Comparison of ENCODE assay signal across 1 cellular context in the genomic region with DNA sequence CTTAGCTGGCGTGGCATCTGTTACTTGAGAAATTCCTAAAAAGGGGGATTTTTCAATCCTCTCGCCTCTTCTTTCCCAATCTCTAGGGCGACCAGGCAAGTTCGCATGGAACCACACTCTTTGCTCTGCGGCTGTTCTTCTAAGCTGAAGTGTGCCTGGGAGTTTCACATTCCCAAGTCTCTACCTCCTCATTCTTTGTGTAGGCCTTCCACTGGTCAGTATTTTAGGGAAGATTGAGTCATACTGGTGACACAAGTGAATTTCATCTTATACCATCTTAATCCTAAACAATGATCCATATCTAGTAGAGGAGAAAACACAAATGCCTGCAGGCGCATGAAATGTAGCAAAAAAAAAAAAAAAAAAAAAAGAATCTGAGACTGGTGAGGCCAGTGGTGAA.
TF ChIP-seq lines count a peak whose summit lies in the region.

No MANE protein-coding gene starts in this region.

TF ChIP-seq in GM23338, 12 proteins besides CTCF, POLR2A, EP300 and RAD21:
- TF ChIP-seq, protein P1, sequence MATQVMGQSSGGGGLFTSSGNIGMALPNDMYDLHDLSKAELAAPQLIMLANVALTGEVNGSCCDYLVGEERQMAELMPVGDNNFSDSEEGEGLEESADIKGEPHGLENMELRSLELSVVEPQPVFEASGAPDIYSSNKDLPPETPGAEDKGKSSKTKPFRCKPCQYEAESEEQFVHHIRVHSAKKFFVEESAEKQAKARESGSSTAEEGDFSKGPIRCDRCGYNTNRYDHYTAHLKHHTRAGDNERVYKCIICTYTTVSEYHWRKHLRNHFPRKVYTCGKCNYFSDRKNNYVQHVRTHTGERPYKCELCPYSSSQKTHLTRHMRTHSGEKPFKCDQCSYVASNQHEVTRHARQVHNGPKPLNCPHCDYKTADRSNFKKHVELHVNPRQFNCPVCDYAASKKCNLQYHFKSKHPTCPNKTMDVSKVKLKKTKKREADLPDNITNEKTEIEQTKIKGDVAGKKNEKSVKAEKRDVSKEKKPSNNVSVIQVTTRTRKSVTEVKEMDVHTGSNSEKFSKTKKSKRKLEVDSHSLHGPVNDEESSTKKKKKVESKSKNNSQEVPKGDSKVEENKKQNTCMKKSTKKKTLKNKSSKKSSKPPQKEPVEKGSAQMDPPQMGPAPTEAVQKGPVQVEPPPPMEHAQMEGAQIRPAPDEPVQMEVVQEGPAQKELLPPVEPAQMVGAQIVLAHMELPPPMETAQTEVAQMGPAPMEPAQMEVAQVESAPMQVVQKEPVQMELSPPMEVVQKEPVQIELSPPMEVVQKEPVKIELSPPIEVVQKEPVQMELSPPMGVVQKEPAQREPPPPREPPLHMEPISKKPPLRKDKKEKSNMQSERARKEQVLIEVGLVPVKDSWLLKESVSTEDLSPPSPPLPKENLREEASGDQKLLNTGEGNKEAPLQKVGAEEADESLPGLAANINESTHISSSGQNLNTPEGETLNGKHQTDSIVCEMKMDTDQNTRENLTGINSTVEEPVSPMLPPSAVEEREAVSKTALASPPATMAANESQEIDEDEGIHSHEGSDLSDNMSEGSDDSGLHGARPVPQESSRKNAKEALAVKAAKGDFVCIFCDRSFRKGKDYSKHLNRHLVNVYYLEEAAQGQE (IDR thresholded peaks at IDR 0.05; ENCODE audit: unreplicated experiment) = no peak
- TF ChIP-seq, protein P2, sequence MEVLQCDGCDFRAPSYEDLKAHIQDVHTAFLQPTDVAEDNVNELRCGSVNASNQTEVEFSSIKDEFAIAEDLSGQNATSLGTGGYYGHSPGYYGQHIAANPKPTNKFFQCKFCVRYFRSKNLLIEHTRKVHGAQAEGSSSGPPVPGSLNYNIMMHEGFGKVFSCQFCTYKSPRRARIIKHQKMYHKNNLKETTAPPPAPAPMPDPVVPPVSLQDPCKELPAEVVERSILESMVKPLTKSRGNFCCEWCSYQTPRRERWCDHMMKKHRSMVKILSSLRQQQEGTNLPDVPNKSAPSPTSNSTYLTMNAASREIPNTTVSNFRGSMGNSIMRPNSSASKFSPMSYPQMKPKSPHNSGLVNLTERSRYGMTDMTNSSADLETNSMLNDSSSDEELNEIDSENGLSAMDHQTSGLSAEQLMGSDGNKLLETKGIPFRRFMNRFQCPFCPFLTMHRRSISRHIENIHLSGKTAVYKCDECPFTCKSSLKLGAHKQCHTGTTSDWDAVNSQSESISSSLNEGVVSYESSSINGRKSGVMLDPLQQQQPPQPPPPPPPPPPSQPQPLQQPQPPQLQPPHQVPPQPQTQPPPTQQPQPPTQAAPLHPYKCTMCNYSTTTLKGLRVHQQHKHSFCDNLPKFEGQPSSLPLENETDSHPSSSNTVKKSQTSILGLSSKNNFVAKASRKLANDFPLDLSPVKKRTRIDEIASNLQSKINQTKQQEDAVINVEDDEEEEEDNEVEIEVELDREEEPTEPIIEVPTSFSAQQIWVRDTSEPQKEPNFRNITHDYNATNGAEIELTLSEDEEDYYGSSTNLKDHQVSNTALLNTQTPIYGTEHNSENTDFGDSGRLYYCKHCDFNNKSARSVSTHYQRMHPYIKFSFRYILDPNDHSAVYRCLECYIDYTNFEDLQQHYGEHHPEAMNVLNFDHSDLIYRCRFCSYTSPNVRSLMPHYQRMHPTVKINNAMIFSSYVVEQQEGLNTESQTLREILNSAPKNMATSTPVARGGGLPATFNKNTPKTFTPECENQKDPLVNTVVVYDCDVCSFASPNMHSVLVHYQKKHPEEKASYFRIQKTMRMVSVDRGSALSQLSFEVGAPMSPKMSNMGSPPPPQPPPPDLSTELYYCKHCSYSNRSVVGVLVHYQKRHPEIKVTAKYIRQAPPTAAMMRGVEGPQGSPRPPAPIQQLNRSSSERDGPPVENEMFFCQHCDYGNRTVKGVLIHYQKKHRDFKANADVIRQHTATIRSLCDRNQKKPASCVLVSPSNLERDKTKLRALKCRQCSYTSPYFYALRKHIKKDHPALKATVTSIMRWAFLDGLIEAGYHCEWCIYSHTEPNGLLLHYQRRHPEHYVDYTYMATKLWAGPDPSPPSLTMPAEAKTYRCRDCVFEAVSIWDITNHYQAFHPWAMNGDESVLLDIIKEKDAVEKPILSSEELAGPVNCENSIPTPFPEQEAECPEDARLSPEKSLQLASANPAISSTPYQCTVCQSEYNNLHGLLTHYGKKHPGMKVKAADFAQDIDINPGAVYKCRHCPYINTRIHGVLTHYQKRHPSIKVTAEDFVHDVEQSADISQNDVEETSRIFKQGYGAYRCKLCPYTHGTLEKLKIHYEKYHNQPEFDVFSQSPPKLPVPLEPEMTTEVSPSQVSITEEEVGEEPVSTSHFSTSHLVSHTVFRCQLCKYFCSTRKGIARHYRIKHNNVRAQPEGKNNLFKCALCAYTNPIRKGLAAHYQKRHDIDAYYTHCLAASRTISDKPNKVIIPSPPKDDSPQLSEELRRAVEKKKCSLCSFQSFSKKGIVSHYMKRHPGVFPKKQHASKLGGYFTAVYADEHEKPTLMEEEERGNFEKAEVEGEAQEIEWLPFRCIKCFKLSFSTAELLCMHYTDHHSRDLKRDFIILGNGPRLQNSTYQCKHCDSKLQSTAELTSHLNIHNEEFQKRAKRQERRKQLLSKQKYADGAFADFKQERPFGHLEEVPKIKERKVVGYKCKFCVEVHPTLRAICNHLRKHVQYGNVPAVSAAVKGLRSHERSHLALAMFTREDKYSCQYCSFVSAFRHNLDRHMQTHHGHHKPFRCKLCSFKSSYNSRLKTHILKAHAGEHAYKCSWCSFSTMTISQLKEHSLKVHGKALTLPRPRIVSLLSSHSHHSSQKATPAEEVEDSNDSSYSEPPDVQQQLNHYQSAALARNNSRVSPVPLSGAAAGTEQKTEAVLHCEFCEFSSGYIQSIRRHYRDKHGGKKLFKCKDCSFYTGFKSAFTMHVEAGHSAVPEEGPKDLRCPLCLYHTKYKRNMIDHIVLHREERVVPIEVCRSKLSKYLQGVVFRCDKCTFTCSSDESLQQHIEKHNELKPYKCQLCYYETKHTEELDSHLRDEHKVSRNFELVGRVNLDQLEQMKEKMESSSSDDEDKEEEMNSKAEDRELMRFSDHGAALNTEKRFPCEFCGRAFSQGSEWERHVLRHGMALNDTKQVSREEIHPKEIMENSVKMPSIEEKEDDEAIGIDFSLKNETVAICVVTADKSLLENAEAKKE (CRISPR knock-in tag; IDR thresholded peaks at IDR 0.05) = no peak
- TF ChIP-seq EZH2phosphoT487 (IDR thresholded peaks at IDR 0.05; ENCODE audit: unreplicated experiment) (no peak), POLR2AphosphoS5 (IDR thresholded peaks at IDR 0.05; ENCODE audit: low read depth) (no peak), JUNB (IDR thresholded peaks at IDR 0.05; ENCODE audit: unreplicated experiment) (no peak), CREB1 (CRISPR knock-in tag; IDR thresholded peaks at IDR 0.05; ENCODE audit: low read depth) (no peak), NANOG (IDR thresholded peaks at IDR 0.05; ENCODE audit: borderline replicate concordance) (no peak), STAT1 (IDR thresholded peaks at IDR 0.05; ENCODE audit: unreplicated experiment) (no peak), ZNF331 (CRISPR knock-in tag; IDR thresholded peaks at IDR 0.05; ENCODE audit: low read depth) (no peak), EZH2 (IDR thresholded peaks at IDR 0.05; ENCODE audit: low read depth, unreplicated experiment) (no peak), ZNF114 (CRISPR knock-in tag; IDR thresholded peaks at IDR 0.05) (no peak)
- TF ChIP-seq, protein P3, sequence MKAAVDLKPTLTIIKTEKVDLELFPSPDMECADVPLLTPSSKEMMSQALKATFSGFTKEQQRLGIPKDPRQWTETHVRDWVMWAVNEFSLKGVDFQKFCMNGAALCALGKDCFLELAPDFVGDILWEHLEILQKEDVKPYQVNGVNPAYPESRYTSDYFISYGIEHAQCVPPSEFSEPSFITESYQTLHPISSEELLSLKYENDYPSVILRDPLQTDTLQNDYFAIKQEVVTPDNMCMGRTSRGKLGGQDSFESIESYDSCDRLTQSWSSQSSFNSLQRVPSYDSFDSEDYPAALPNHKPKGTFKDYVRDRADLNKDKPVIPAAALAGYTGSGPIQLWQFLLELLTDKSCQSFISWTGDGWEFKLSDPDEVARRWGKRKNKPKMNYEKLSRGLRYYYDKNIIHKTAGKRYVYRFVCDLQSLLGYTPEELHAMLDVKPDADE (IDR thresholded peaks at IDR 0.05) = no peak
